Comparison of ENCODE assay signal across 40 cellular contexts in the genomic region with DNA sequence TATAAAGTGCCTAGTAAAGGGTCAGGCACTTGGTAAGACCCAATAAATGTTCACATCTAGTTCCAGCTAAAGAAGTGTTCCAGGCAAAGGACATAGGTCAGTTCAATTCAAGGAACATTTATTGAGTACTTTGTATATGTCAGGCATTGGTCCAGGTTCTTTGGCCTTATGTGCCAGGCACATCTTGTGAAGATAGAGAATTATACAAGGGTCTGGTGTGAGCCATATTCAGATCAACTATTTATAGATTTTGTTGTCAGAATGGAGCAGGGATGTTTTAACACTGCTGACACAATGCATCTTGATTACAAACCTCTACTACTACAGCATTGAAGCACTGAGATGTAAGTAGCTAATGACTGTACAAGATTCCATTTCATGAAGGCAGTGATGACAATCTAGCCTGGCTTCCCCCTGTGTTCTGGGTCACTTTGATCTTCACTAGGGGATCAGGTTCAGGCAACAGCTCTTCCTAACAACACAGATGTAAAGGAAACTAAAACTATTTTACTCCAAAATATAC. TPM values are rescaled to one million over a fixed set of nuclear protein-coding genes. Genes with fewer than 3 reads are reported as not detected.
"Had no signal": no experiment of that assay in that cellular context is flagged by ENCODE, and none has a peak within 500 bp of the region (broad histone marks: within the 10 kb centered on the region; RNA-seq: fewer than 3 reads in every experiment).

No MANE protein-coding gene starts in this region.

- H3K27me3 Mint-ChIP-seq: brain had no signal

- ATAC-seq: activated naive CD4-positive, alpha-beta T cell treated with anti-CD3 and anti-CD28 coated beads, Interleukin-2, amount 50 U/mL, for 72 hours; activated naive CD8-positive, alpha-beta T cell treated with anti-CD3 and anti-CD28 coated beads, Interleukin-2, amount 50 U/mL, for 24 hours; activated T-cell treated with anti-CD3 and anti-CD28 coated beads, Interleukin-2, amount 50 U/mL, for 4 hours; activated T-cell treated with anti-CD3 and anti-CD28 coated beads, Interleukin-2, amount 50 U/mL, for 72 hours; activated T-helper 17 cell treated with anti-CD3 and anti-CD28 coated beads, Interleukin-2, amount 50 U/mL, for 72 hours; body of pancreas had no signal

- H3K36me3 Mint-ChIP-seq: activated naive CD4-positive, alpha-beta T cell treated with anti-CD3 and anti-CD28 coated beads, Interleukin-2, amount 10 ng/mL, durations not matched to agents 7 days and 5 days; activated naive CD4-positive, alpha-beta T cell treated with anti-CD3 and anti-CD28 coated beads, Interleukin-2, amount 50 U/mL, for 24 hours; activated naive CD4-positive, alpha-beta T cell treated with anti-CD3 and anti-CD28 coated beads, Interleukin-2, amount 50 U/mL, for 72 hours; activated naive CD8-positive, alpha-beta T cell; activated naive CD8-positive, alpha-beta T cell treated with anti-CD3 and anti-CD28 coated beads for 36 hours; activated naive CD8-positive, alpha-beta T cell treated with anti-CD3 and anti-CD28 coated beads, Interleukin-2, amount 10 ng/mL, durations not matched to agents 7 days and 5 days; brain had no signal

- H3K4me3 Mint-ChIP-seq: activated naive CD4-positive, alpha-beta T cell treated with anti-CD3 and anti-CD28 coated beads for 36 hours; activated naive CD4-positive, alpha-beta T cell treated with anti-CD3 and anti-CD28 coated beads, Interleukin-2, amount 10 ng/mL, durations not matched to agents 7 days and 5 days; activated naive CD4-positive, alpha-beta T cell treated with anti-CD3 and anti-CD28 coated beads, Interleukin-2, amount 50 U/mL, for 24 hours; activated naive CD8-positive, alpha-beta T cell; activated naive CD8-positive, alpha-beta T cell treated with anti-CD3 and anti-CD28 coated beads for 36 hours; activated naive CD8-positive, alpha-beta T cell treated with anti-CD3 and anti-CD28 coated beads, Interleukin-2, amount 10 ng/mL, durations not matched to agents 7 days and 5 days; activated naive CD8-positive, alpha-beta T cell treated with anti-CD3 and anti-CD28 coated beads, Interleukin-2, amount 50 U/mL, for 24 hours; activated T-cell treated with anti-CD3 and anti-CD28 coated beads, Interleukin-2, amount 50 U/mL, for 24 hours; activated T-cell treated with anti-CD3 and anti-CD28 coated beads, Interleukin-2, amount 50 U/mL, for 4 hours; activated T-cell treated with anti-CD3 and anti-CD28 coated beads, Interleukin-2, amount 50 U/mL, for 72 hours; activated T-helper 1 cell treated with anti-CD3 and anti-CD28 coated beads, Interleukin-12 subunit alpha, Interleukin-12 subunit beta, Interleukin-2, Interleukin-4 antibody, amounts not matched to agents 30 ng/mL and 10 ng/mL and 1 ng/mL, durations not matched to agents 14 hours and 24 hours and 36 hours; activated T-helper 17 cell treated with anti-CD3 and anti-CD28 coated beads, Interleukin-2, amount 50 U/mL, for 72 hours; brain; central memory CD8-positive, alpha-beta T cell had no signal

- H3K27ac Mint-ChIP-seq: activated naive CD4-positive, alpha-beta T cell treated with anti-CD3 and anti-CD28 coated beads for 36 hours; activated naive CD4-positive, alpha-beta T cell treated with anti-CD3 and anti-CD28 coated beads, Interleukin-2, amount 10 ng/mL, durations not matched to agents 7 days and 5 days; activated naive CD4-positive, alpha-beta T cell treated with anti-CD3 and anti-CD28 coated beads, Interleukin-2, amount 50 U/mL, for 24 hours; activated naive CD4-positive, alpha-beta T cell treated with anti-CD3 and anti-CD28 coated beads, Interleukin-2, amount 50 U/mL, for 72 hours; activated naive CD8-positive, alpha-beta T cell; activated naive CD8-positive, alpha-beta T cell treated with anti-CD3 and anti-CD28 coated beads for 36 hours; activated naive CD8-positive, alpha-beta T cell treated with anti-CD3 and anti-CD28 coated beads, Interleukin-2, amount 10 ng/mL, durations not matched to agents 7 days and 5 days; activated naive CD8-positive, alpha-beta T cell treated with anti-CD3 and anti-CD28 coated beads, Interleukin-2, amount 50 U/mL, for 24 hours; activated T-cell treated with anti-CD3 and anti-CD28 coated beads, Interleukin-2, amount 50 U/mL, for 24 hours; activated T-cell treated with anti-CD3 and anti-CD28 coated beads, Interleukin-2, amount 50 U/mL, for 72 hours; activated T-helper 1 cell treated with anti-CD3 and anti-CD28 coated beads, Interleukin-12 subunit alpha, Interleukin-12 subunit beta, Interleukin-2, Interleukin-4 antibody, amounts not matched to agents 30 ng/mL and 10 ng/mL and 1 ng/mL, durations not matched to agents 14 hours and 24 hours and 36 hours; activated T-helper 17 cell treated with anti-CD3 and anti-CD28 coated beads, Interleukin-2, amount 50 U/mL, for 72 hours; activated T-helper 2 cell treated with anti-CD3 and anti-CD28 coated beads, Interferon-gamma antibody, Interleukin-2, Interleukin-4, amounts not matched to agents 10 μg/mL and 5 μg/mL and 100 μg/mL, durations not matched to agents 14 hours and 24 hours and 36 hours; brain had no signal

- H3K27ac ChIP-seq: adrenal gland, ascending aorta, body of pancreas, brain microvascular endothelial cell, breast epithelium, cardiac muscle cell had no signal

- H3K4me1 ChIP-seq: adrenal gland, ascending aorta, body of pancreas, breast epithelium had no signal

- H3K4me3 ChIP-seq: adrenal gland, ascending aorta, body of pancreas, breast epithelium, cardiac muscle cell had no signal

- FAIRE-seq: astrocyte, bronchial epithelial cell had no signal

- H3K9me3 ChIP-seq: ascending aorta, body of pancreas, breast epithelium had no signal

- H3K36me3 ChIP-seq: adrenal gland, ascending aorta, brain microvascular endothelial cell, breast epithelium, cardiac muscle cell had no signal

- H3K4me1 Mint-ChIP-seq: activated naive CD4-positive, alpha-beta T cell treated with anti-CD3 and anti-CD28 coated beads, Interleukin-2, amount 10 ng/mL, durations not matched to agents 7 days and 5 days; activated naive CD4-positive, alpha-beta T cell treated with anti-CD3 and anti-CD28 coated beads, Interleukin-2, amount 50 U/mL, for 24 hours; activated naive CD8-positive, alpha-beta T cell treated with anti-CD3 and anti-CD28 coated beads for 36 hours; activated naive CD8-positive, alpha-beta T cell treated with anti-CD3 and anti-CD28 coated beads, Interleukin-2, amount 50 U/mL, for 24 hours; activated T-helper 17 cell treated with anti-CD3 and anti-CD28 coated beads, Interleukin-2, amount 50 U/mL, for 72 hours; brain; central memory CD8-positive, alpha-beta T cell had no signal

- DNase-seq: activated effector memory CD4-positive, alpha-beta T cell treated with anti-CD3 and anti-CD28 coated beads, Interleukin-2, amount 50 U/mL, for 16 hours; activated effector memory CD4-positive, alpha-beta T cell treated with Interleukin-2 at 50 U/mL for 16 hours; activated gamma-delta T cell; activated gamma-delta T cell treated with Interleukin-2 at 50 U/mL for 16 hours; activated naive CD4-positive, alpha-beta T cell; activated naive CD4-positive, alpha-beta T cell treated with anti-CD3 and anti-CD28 coated beads for 36 hours; activated naive CD4-positive, alpha-beta T cell treated with anti-CD3 and anti-CD28 coated beads, Interleukin-2, amount 10 ng/mL, durations not matched to agents 7 days and 5 days; activated naive CD4-positive, alpha-beta T cell treated with anti-CD3 and anti-CD28 coated beads, Interleukin-2, amount 50 U/mL, for 16 hours; activated naive CD4-positive, alpha-beta T cell treated with Interleukin-2 at 50 U/mL for 16 hours; activated naive CD8-positive, alpha-beta T cell treated with anti-CD3 and anti-CD28 coated beads for 36 hours; activated naive CD8-positive, alpha-beta T cell treated with anti-CD3 and anti-CD28 coated beads, Interleukin-2, amount 10 ng/mL, durations not matched to agents 7 days and 5 days; activated naive CD8-positive, alpha-beta T cell treated with anti-CD3 and anti-CD28 coated beads, Interleukin-2, amount 50 U/mL, for 24 hours; activated T-cell treated with anti-CD3 and anti-CD28 coated beads, Interleukin-2, amount 50 U/mL, for 1 hour; activated T-cell treated with anti-CD3 and anti-CD28 coated beads, Interleukin-2, amount 50 U/mL, for 24 hours; activated T-cell treated with anti-CD3 and anti-CD28 coated beads, Interleukin-2, amount 50 U/mL, for 4 hours; activated T-cell treated with anti-CD3 and anti-CD28 coated beads, Interleukin-2, amount 50 U/mL, for 48 hours; activated T-cell treated with anti-CD3 and anti-CD28 coated beads, Interleukin-2, amount 50 U/mL, for 72 hours; adrenal gland; amniotic stem cell; amygdala; anterior cingulate cortex; aorta; body of pancreas; brain microvascular endothelial cell; caudate nucleus; central memory CD4-positive, alpha-beta T cell; cerebellar nuclear complex had no signal

- H3K27me3 ChIP-seq: adrenal gland, ascending aorta, body of pancreas, brain microvascular endothelial cell, breast epithelium, cardiac muscle cell had no signal

- H3K9me3 Mint-ChIP-seq: activated naive CD4-positive, alpha-beta T cell treated with anti-CD3 and anti-CD28 coated beads for 36 hours; activated naive CD4-positive, alpha-beta T cell treated with anti-CD3 and anti-CD28 coated beads, Interleukin-2, amount 10 ng/mL, durations not matched to agents 7 days and 5 days; activated naive CD4-positive, alpha-beta T cell treated with anti-CD3 and anti-CD28 coated beads, Interleukin-2, amount 50 U/mL, for 72 hours; activated naive CD8-positive, alpha-beta T cell treated with anti-CD3 and anti-CD28 coated beads, Interleukin-2, amount 10 ng/mL, durations not matched to agents 7 days and 5 days; activated T-cell treated with anti-CD3 and anti-CD28 coated beads, Interleukin-2, amount 50 U/mL, for 24 hours; activated T-helper 1 cell treated with anti-CD3 and anti-CD28 coated beads, Interleukin-12 subunit alpha, Interleukin-12 subunit beta, Interleukin-2, Interleukin-4 antibody, amounts not matched to agents 30 ng/mL and 10 ng/mL and 1 ng/mL, durations not matched to agents 14 hours and 24 hours and 36 hours; activated T-helper 17 cell treated with anti-CD3 and anti-CD28 coated beads, Interleukin-2, amount 50 U/mL, for 72 hours; activated T-helper 2 cell treated with anti-CD3 and anti-CD28 coated beads, Interferon-gamma antibody, Interleukin-2, Interleukin-4, amounts not matched to agents 10 μg/mL and 5 μg/mL and 100 μg/mL, durations not matched to agents 14 hours and 24 hours and 36 hours; central memory CD8-positive, alpha-beta T cell had no signal

RNA-seq across cellular contexts. Expression of gene MSTN, which starts 18.1 kb away (rescaled TPM):
- total RNA-seq: activated naive CD4-positive, alpha-beta T cell treated with anti-CD3 and anti-CD28 coated beads for 36 hours; activated naive CD4-positive, alpha-beta T cell treated with anti-CD3 and anti-CD28 coated beads, Interleukin-2, amount 50 U/mL, for 72 hours; activated naive CD8-positive, alpha-beta T cell treated with anti-CD3 and anti-CD28 coated beads for 36 hours; activated naive CD8-positive, alpha-beta T cell treated with anti-CD3 and anti-CD28 coated beads, Interleukin-2, amount 10 ng/mL, durations not matched to agents 7 days and 5 days; activated T-cell treated with anti-CD3 and anti-CD28 coated beads, Interleukin-2, amount 50 U/mL, for 4 hours; activated T-cell treated with anti-CD3 and anti-CD28 coated beads, Interleukin-2, amount 50 U/mL, for 72 hours; activated T-helper 1 cell treated with anti-CD3 and anti-CD28 coated beads, Interleukin-12 subunit alpha, Interleukin-12 subunit beta, Interleukin-2, Interleukin-4 antibody, amounts not matched to agents 30 ng/mL and 10 ng/mL and 1 ng/mL, durations not matched to agents 14 hours and 24 hours and 36 hours; activated T-helper 2 cell treated with anti-CD3 and anti-CD28 coated beads, Interferon-gamma antibody, Interleukin-2, Interleukin-4, amounts not matched to agents 10 μg/mL and 5 μg/mL and 100 μg/mL, durations not matched to agents 14 hours and 24 hours and 36 hours; ascending aorta; astrocyte; body of pancreas; bronchial epithelial cell had no signal
- polyA plus RNA-seq: cardiac muscle cell had no signal
